ENCODE assay signal across 1 cellular context in genomic region chr5:126864042-126864688, GRCh38.
TF ChIP-seq lines count a peak whose summit lies in the region.

No MANE protein-coding gene starts in this region.

TF ChIP-seq in A549, 52 proteins besides CTCF, POLR2A, EP300 and RAD21:
- TF ChIP-seq FOSL2 (IDR thresholded peaks at IDR 0.05): no peak
- TF ChIP-seq FOSL2 (CRISPR knock-in tag; IDR thresholded peaks at IDR 0.05): no peak
